ENCODE assay signal across 1 cellular context in the genomic region with DNA sequence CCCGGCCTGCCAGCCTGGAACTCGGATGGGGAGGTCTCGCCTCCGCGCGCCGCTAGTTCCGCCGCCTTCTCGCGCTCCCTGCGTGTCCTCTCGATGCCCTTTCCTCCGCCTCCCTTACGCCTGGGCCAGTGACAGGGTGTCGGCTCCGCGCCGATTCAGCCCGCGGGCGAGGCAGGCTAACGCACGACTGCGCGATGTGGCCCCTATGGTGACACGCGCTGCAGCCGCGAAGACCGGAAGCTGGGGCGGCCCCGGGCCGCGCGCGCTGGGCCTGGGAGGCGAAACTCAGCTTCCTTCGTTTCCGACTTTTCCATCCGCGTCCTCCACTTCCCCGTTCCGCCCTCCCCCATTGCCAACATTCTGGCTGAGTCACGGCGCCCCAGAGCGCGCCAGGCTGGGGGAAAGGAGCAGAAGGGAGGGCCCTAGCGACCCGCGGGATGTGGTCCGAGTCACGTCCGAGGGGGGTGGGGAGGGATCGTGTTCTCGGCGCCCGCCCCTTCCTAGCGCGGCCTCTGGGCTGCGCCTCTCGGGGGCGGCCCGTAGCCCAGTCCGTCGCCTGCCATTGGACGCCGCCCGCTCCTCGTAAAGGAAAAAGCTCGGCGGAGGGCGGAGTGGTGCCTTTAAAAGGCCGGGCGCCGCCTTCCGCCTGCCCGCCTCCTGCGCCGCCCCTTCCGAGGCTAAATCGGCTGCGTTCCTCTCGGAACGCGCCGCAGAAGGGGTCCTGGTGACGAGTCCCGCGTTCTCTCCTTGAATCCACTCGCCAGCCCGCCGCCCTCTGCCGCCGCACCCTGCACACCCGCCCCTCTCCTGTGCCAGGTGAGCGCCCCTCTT.
TF ChIP-seq lines count a peak whose summit lies in the region.

TSS of gene ALDOA (plus strand) at position 649 of the 831 bp plus-strand sequence. CDS start 1,138 bp downstream, outside the sequence.

TF ChIP-seq in K562, 482 proteins besides CTCF, POLR2A, EP300 and RAD21 (continued from another document and continues in another):
- TF ChIP-seq ZNF318 (IDR thresholded peaks at IDR 0.05; ENCODE audit: borderline replicate concordance in 1 of 2, low read depth in 1 of 2) (no peak), TARDBP (IDR thresholded peaks at IDR 0.05) (peak; percentile 68; the same call in 1 of the 2 replicates), ZNF780A (CRISPR knock-in tag; IDR thresholded peaks at IDR 0.05) (no peak), ZKSCAN1 (IDR thresholded peaks at IDR 0.05; ENCODE audit: low read depth, low read length) (peak; percentile 13; the same call in 1 of the 2 replicates), ZNF589 (CRISPR knock-in tag; IDR thresholded peaks at IDR 0.05; ENCODE audit: low read depth) (no peak; the same call in 1 of the 2 replicates), MCM7 (IDR thresholded peaks at IDR 0.05) (no peak), DEAF1 (CRISPR knock-in tag; IDR thresholded peaks at IDR 0.05) (no peak), SMAD1 (IDR thresholded peaks at IDR 0.05; ENCODE audit: low read depth, low read length, partially characterized antibody) (no peak), MTA2 (IDR thresholded peaks at IDR 0.05; ENCODE audit: low read depth) (0 out of 2 replicates have a peak, but pooled peaks have one; percentile 4), ELF2 (CRISPR knock-in tag; IDR thresholded peaks at IDR 0.05) (no peak), HMG20A (CRISPR knock-in tag; conservative IDR thresholded peaks at IDR 0.05) (no peak), PHTF2 (CRISPR knock-in tag; IDR thresholded peaks at IDR 0.05) (no peak), MTA3 (IDR thresholded peaks at IDR 0.05; ENCODE audit: borderline replicate concordance) (peak; percentile 98), FOXK2 (conservative IDR thresholded peaks at IDR 0.05 in 1 of 2, IDR thresholded peaks at IDR 0.05 in 1 of 2; ENCODE audit: low read depth in 2 of 2) (no peak; a peak in 1 of 4 replicates), ZKSCAN3 (CRISPR knock-in tag; IDR thresholded peaks at IDR 0.05) (no peak), ZNF668 (CRISPR knock-in tag; IDR thresholded peaks at IDR 0.05) (no peak), PHF20 (IDR thresholded peaks at IDR 0.05; ENCODE audit: partially characterized antibody) (peak; percentile 83), NUFIP1 (IDR thresholded peaks at IDR 0.05; ENCODE audit: partially characterized antibody) (peak; percentile 21), GATAD2B (IDR thresholded peaks at IDR 0.05; ENCODE audit: borderline replicate concordance) (peak; percentile 71), FOXM1 (IDR thresholded peaks at IDR 0.05; ENCODE audit: low read depth) (no peak), FOXM1 (CRISPR knock-in tag; IDR thresholded peaks at IDR 0.05; ENCODE audit: low read depth) (peak; percentile 93), SMARCA5 (IDR thresholded peaks at IDR 0.05) (no peak; the same call in 1 of the 2 replicates), NFIX (CRISPR knock-in tag; IDR thresholded peaks at IDR 0.05; ENCODE audit: low read depth) (no peak), TAL1 (IDR thresholded peaks at IDR 0.05) (no peak), PYGO2 (tag; IDR thresholded peaks at IDR 0.05) (no peak), CEBPB (tag; IDR thresholded peaks at IDR 0.05) (no peak), FOXK1 (CRISPR knock-in tag; IDR thresholded peaks at IDR 0.05; ENCODE audit: borderline replicate concordance) (no peak), EHMT2 (IDR thresholded peaks at IDR 0.05) (no peak), BMI1 (IDR thresholded peaks at IDR 0.05; ENCODE audit: low read length) (no peak), ZNF518B (CRISPR knock-in tag; IDR thresholded peaks at IDR 0.05) (no peak), YBX1 (IDR thresholded peaks at IDR 0.05) (no peak)
- TF ChIP-seq, protein P1, sequence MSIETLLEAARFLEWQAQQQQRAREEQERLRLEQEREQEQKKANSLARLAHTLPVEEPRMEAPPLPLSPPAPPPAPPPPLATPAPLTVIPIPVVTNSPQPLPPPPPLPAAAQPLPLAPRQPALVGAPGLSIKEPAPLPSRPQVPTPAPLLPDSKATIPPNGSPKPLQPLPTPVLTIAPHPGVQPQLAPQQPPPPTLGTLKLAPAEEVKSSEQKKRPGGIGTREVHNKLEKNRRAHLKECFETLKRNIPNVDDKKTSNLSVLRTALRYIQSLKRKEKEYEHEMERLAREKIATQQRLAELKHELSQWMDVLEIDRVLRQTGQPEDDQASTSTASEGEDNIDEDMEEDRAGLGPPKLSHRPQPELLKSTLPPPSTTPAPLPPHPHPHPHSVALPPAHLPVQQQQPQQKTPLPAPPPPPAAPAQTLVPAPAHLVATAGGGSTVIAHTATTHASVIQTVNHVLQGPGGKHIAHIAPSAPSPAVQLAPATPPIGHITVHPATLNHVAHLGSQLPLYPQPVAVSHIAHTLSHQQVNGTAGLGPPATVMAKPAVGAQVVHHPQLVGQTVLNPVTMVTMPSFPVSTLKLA (conservative IDR thresholded peaks at IDR 0.05), result peak; percentile 84 to 91
- TF ChIP-seq, protein P2, sequence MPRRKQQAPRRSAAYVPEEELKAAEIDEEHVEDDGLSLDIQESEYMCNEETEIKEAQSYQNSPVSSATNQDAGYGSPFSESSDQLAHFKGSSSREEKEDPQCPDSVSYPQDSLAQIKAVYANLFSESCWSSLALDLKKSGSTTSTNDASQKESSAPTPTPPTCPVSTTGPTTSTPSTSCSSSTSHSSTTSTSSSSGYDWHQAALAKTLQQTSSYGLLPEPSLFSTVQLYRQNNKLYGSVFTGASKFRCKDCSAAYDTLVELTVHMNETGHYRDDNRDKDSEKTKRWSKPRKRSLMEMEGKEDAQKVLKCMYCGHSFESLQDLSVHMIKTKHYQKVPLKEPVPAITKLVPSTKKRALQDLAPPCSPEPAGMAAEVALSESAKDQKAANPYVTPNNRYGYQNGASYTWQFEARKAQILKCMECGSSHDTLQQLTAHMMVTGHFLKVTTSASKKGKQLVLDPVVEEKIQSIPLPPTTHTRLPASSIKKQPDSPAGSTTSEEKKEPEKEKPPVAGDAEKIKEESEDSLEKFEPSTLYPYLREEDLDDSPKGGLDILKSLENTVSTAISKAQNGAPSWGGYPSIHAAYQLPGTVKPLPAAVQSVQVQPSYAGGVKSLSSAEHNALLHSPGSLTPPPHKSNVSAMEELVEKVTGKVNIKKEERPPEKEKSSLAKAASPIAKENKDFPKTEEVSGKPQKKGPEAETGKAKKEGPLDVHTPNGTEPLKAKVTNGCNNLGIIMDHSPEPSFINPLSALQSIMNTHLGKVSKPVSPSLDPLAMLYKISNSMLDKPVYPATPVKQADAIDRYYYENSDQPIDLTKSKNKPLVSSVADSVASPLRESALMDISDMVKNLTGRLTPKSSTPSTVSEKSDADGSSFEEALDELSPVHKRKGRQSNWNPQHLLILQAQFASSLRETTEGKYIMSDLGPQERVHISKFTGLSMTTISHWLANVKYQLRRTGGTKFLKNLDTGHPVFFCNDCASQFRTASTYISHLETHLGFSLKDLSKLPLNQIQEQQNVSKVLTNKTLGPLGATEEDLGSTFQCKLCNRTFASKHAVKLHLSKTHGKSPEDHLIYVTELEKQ (CRISPR knock-in tag; IDR thresholded peaks at IDR 0.05), result no peak
- TF ChIP-seq, protein P3, sequence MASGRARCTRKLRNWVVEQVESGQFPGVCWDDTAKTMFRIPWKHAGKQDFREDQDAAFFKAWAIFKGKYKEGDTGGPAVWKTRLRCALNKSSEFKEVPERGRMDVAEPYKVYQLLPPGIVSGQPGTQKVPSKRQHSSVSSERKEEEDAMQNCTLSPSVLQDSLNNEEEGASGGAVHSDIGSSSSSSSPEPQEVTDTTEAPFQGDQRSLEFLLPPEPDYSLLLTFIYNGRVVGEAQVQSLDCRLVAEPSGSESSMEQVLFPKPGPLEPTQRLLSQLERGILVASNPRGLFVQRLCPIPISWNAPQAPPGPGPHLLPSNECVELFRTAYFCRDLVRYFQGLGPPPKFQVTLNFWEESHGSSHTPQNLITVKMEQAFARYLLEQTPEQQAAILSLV (tag; IDR thresholded peaks at IDR 0.05), result no peak; the same call in 1 of the 2 replicates
- TF ChIP-seq, protein P4, sequence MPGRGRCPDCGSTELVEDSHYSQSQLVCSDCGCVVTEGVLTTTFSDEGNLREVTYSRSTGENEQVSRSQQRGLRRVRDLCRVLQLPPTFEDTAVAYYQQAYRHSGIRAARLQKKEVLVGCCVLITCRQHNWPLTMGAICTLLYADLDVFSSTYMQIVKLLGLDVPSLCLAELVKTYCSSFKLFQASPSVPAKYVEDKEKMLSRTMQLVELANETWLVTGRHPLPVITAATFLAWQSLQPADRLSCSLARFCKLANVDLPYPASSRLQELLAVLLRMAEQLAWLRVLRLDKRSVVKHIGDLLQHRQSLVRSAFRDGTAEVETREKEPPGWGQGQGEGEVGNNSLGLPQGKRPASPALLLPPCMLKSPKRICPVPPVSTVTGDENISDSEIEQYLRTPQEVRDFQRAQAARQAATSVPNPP (IDR thresholded peaks at IDR 0.05; ENCODE audit: borderline replicate concordance, insufficient read depth, insufficient read length), result no peak
